22 cellular contexts compared by ENCODE assay signal in genomic region chr7:2046581-2047271, GRCh38.
DNase-seq lines count a peak whose midpoint lies in the region; ATAC-seq, FAIRE-seq and TF ChIP-seq lines count a peak whose summit lies in the region.
"Had no signal": no experiment of that assay in that cellular context is flagged by ENCODE, and none has a peak within 500 bp of the region (broad histone marks: within the 10 kb centered on the region; RNA-seq: fewer than 3 reads in every experiment).

No MANE protein-coding gene starts in this region.

- no peak for TF ChIP-seq CTCF in WTC11 (IDR thresholded peaks at IDR 0.05)
- no peak for TF ChIP-seq CTCF in lower lobe of right lung (IDR thresholded peaks at IDR 0.05)
- TF ChIP-seq CTCF in tibial artery (IDR thresholded peaks at IDR 0.05), result no peak
- TF ChIP-seq CTCF in testis (IDR thresholded peaks at IDR 0.05), result no peak

- H3K4me3 Mint-ChIP-seq in WTC11, result no peak overlapping the region
- H3K4me3 Mint-ChIP-seq: activated naive CD4-positive, alpha-beta T cell treated with anti-CD3 and anti-CD28 coated beads, Interleukin-2, amount 50 U/mL, for 24 hours; CD8-positive, alpha-beta memory T cell; T-cell had no signal

- DNase-seq in Right ventricle myocardium superior (peak; percentile 18), cardiac septum (ENCODE audit: low spot score) (no peak), WTC11 (ENCODE audit: low spot score) (peak; percentile 10), lower lobe of right lung (peak; percentile 29), tibial artery (peak; percentile 3 to 27), RCC 7860 (ENCODE audit: low spot score) (no peak), NAMALWA (ENCODE audit: low spot score) (no peak), testis (no peak)
- DNase-seq: effector CD8-positive, alpha-beta T cell; GOT3; MM.1S; NCI-H146; NCI-H2171 treated with DMSO at 0.1 percent for 48 hours; NCI-H748 treated with DMSO at 0.1 percent for 48 hours; OCI-M1; T-cell had no signal

- peaks cover 17% of the 10 kb centered on the region for H3K36me3 Mint-ChIP-seq in WTC11
- H3K36me3 Mint-ChIP-seq: activated naive CD4-positive, alpha-beta T cell treated with anti-CD3 and anti-CD28 coated beads, Interleukin-2, amount 50 U/mL, for 24 hours had no signal

- H3K36me3 ChIP-seq in lower lobe of right lung, result no peaks in the 10 kb centered on the region
- peaks cover 0 to 14% (median 10%) of the 10 kb centered on the region in 3 donors for H3K36me3 ChIP-seq in tibial artery
- H3K36me3 ChIP-seq in testis (ENCODE audit: low read depth, missing control alignments), result no peaks in the 10 kb centered on the region
- H3K36me3 ChIP-seq: thoracic aorta had no signal

- peaks cover 11% of the 10 kb centered on the region for H3K9me3 Mint-ChIP-seq in WTC11
- H3K9me3 Mint-ChIP-seq: activated naive CD4-positive, alpha-beta T cell treated with anti-CD3 and anti-CD28 coated beads, Interleukin-2, amount 50 U/mL, for 24 hours; T-cell had no signal

- CTCF ChIA-PET in WTC11 (lab: Charles Lee), result interaction anchor here (1.2 kb wide), 1 partner anchor 163 kb away, joined by 6 read pairs; no protein-coding TSS in a partner anchor

- WGBS in testis, 2 donors, result 95 to 96% methylated on average over 5 to 25 of the region's 25 CpGs

- H3K27ac ChIP-seq in lower lobe of right lung (no peak overlapping the region), tibial artery (no peak overlapping the region), testis (no peak overlapping the region)
- H3K27ac ChIP-seq: thoracic aorta had no signal

- H3K27me3 Mint-ChIP-seq in WTC11 (ENCODE audit: low read depth), result no peaks in the 10 kb centered on the region
- H3K27me3 Mint-ChIP-seq: activated naive CD4-positive, alpha-beta T cell treated with anti-CD3 and anti-CD28 coated beads, Interleukin-2, amount 50 U/mL, for 24 hours; CD8-positive, alpha-beta memory T cell; T-cell had no signal

- no peak for FAIRE-seq in RCC 7860 (lab: Jason Lieb, UNC)
- FAIRE-seq: frontal cortex, TTC549 had no signal

- ATAC-seq in Right ventricle myocardium superior (ENCODE audit: poor library complexity), result no peak
- no peak for ATAC-seq in WTC11
- no peak for ATAC-seq in lower lobe of right lung
- ATAC-seq: esophagus mucosa, T-cell had no signal

- H3K9me3 ChIP-seq in lower lobe of right lung (no peaks in the 10 kb centered on the region), tibial artery (no peaks in the 10 kb centered on the region), testis (no peaks in the 10 kb centered on the region)
- H3K9me3 ChIP-seq: thoracic aorta had no signal

- H3K4me1 Mint-ChIP-seq in WTC11, result peaks cover 7% of the 10 kb centered on the region

- TF ChIP-seq POLR2A in testis (IDR thresholded peaks at IDR 0.05), result no peak

- H3K27me3 ChIP-seq in lower lobe of right lung (ENCODE audit: low read depth) (no peaks in the 10 kb centered on the region), tibial artery (no peaks in the 10 kb centered on the region), testis (no peaks in the 10 kb centered on the region)

- intact Hi-C loops in Right ventricle myocardium superior (cut with DNase I), result no loop called here
- intact Hi-C loops in cardiac septum (cut with DNase I), result no loop called here
- intact Hi-C loops in lower lobe of right lung (cut with DNase I), result no loop called here
- intact Hi-C loops in tibial artery (cut with DNase I; ENCODE audit: low total_unique reads), result no loop called here
- intact Hi-C loops in testis (cut with DNase I; ENCODE audit: low total_unique reads), result no loop called here

- no peaks in the 10 kb centered on the region for H3K4me1 ChIP-seq in lower lobe of right lung
- H3K4me1 ChIP-seq in tibial artery, result no peaks in the 10 kb centered on the region
- no peaks in the 10 kb centered on the region for H3K4me1 ChIP-seq in testis

- POLR2A ChIA-PET in WTC11 (lab: Charles Lee), result no interaction called here

- H3K4me3 ChIP-seq in lower lobe of right lung (no peak overlapping the region), tibial artery (no peak overlapping the region), testis (no peak overlapping the region)
- H3K4me3 ChIP-seq: thoracic aorta had no signal

- peak overlapping the region; percentile 49; the same call in 1 of the 2 replicates for H3K27ac Mint-ChIP-seq in WTC11
- H3K27ac Mint-ChIP-seq: activated naive CD4-positive, alpha-beta T cell treated with anti-CD3 and anti-CD28 coated beads, Interleukin-2, amount 50 U/mL, for 24 hours; CD8-positive, alpha-beta memory T cell; T-cell had no signal

TF ChIP-seq in WTC11, 78 proteins besides CTCF, POLR2A, EP300 and RAD21:
- TF ChIP-seq MLX (CRISPR knock-in tag; IDR thresholded peaks at IDR 0.05) (no peak), ELF4 (CRISPR knock-in tag; IDR thresholded peaks at IDR 0.05; ENCODE audit: low read depth) (no peak)

Comparison
In these comparisons a context has a peak if more than half of its experiments do, and no peak if none do; other contexts are left out.
1. DNase-seq: peak in Right ventricle myocardium superior (single experiment), WTC11 (single experiment), lower lobe of right lung (single experiment) and tibial artery (2 of 2); none in cardiac septum (single experiment), RCC 7860 (single experiment), NAMALWA (single experiment) and testis (single experiment).